1 cellular context compared by ENCODE assay signal in the genomic region with DNA sequence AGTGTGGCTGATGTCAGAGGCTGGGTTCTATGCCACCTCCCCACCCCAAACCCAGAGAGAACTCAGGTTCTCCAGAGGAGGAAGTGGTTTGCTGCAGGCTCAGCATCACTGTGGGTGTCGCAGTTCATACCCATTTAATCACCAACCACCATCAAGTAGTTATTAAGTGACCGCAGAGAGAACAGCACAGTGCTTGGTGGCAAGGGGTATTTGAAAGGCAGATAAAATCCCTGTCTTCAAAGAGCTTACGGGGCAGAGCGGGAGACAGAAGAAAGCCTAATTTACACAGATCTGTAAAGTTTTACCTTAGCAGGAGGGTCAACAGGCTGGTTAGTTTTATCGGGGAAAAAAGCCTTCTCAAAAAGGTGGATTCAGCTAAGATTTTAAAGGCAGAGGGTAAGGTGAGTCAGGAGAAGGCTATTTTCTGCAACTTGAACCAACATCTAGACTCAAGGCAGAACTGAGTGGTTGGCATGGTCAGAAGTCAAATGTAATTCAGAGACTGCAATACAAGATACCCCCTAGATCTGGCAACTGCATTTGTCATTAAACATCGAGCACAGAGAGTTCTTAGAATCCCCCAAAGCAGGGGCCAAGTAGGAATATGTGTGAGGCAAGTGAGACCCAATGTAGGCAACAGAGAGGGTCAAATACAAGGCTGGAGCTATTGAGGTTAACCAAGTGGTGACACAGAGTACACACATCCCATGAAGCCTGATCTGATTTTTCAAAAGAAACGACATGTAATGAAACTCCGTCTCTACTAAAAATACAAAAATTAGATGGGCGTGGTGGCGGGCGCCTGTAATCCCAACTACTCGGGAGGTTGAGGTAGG.
TF ChIP-seq lines count a peak whose summit lies in the region.

No MANE protein-coding gene starts in this region.

TF ChIP-seq in K562, 482 proteins besides CTCF, POLR2A, EP300 and RAD21:
- TF ChIP-seq SPI1 (IDR thresholded peaks at IDR 0.05; ENCODE audit: borderline replicate concordance, low read depth, low read length) (peak; percentile 78; the same call in 1 of the 2 replicates), SMARCC2 (IDR thresholded peaks at IDR 0.05; ENCODE audit: low read depth) (no peak), BRD9 (IDR thresholded peaks at IDR 0.05; ENCODE audit: low read depth, partially characterized antibody) (no peak), NR2C2 (CRISPR knock-in tag; IDR thresholded peaks at IDR 0.05) (no peak), NR2C2 (tag; IDR thresholded peaks at IDR 0.05) (peak; percentile 14; the same call in 1 of the 2 replicates), TCF7L2 (IDR thresholded peaks at IDR 0.05; ENCODE audit: low read depth, low read length) (no peak), ZNF134 (CRISPR knock-in tag; conservative IDR thresholded peaks at IDR 0.05) (0 out of 2 replicates have a peak, but pooled peaks have one; percentile 53)
- TF ChIP-seq, protein P1, sequence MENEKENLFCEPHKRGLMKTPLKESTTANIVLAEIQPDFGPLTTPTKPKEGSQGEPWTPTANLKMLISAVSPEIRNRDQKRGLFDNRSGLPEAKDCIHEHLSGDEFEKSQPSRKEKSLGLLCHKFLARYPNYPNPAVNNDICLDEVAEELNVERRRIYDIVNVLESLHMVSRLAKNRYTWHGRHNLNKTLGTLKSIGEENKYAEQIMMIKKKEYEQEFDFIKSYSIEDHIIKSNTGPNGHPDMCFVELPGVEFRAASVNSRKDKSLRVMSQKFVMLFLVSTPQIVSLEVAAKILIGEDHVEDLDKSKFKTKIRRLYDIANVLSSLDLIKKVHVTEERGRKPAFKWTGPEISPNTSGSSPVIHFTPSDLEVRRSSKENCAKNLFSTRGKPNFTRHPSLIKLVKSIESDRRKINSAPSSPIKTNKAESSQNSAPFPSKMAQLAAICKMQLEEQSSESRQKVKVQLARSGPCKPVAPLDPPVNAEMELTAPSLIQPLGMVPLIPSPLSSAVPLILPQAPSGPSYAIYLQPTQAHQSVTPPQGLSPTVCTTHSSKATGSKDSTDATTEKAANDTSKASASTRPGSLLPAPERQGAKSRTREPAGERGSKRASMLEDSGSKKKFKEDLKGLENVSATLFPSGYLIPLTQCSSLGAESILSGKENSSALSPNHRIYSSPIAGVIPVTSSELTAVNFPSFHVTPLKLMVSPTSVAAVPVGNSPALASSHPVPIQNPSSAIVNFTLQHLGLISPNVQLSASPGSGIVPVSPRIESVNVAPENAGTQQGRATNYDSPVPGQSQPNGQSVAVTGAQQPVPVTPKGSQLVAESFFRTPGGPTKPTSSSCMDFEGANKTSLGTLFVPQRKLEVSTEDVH (IDR thresholded peaks at IDR 0.05; ENCODE audit: low read depth, partially characterized antibody), result no peak
